In genomic region chrX:63417649-63418048, GRCh38 we compare ENCODE assay signal across 9 cellular contexts.
"Had no signal": no experiment of that assay in that cellular context is flagged by ENCODE, and none has a peak within 500 bp of the region (broad histone marks: within the 10 kb centered on the region; RNA-seq: fewer than 3 reads in every experiment).

No MANE protein-coding gene starts in this region.

- DNase-seq: H9, HCEC 1CT, IMR-90, KG1 had no signal

- H3K4me3 ChIP-seq: GM23338, K562 had no signal

- H2AFZ ChIP-seq: GM23338 had no signal

- FAIRE-seq: H1, H54, HTR-8/SVneo, K562 had no signal

- H3K4me2 ChIP-seq: GM23338 had no signal
